In the genomic region with DNA sequence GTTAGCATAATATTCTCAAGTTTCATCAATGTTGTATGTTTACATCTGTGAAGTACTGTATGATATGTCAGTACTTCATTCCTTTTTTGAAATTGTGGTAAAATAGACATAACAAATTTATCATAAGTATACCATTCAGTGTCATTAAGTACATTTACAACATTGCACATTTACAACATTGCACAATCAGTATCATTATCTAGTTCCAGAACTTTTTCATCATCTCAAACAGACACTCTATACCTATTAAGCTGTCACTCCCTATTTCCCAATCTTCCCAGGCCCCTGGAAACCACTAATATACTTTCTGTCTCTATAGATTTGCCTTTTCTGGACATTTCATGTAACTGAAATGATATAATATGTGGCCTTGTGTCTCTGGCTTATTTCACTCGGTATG, we compare ENCODE assay signal across 20 cellular contexts.
A peak's percentile ranks its signal among the peaks of the same experiment; 100 is the strongest.
DNase-seq lines count a peak whose midpoint lies in the region; ATAC-seq, FAIRE-seq and TF ChIP-seq lines count a peak whose summit lies in the region.
"Had no signal": no experiment of that assay in that cellular context is flagged by ENCODE, and none has a peak within 500 bp of the region (broad histone marks: within the 10 kb centered on the region; RNA-seq: fewer than 3 reads in every experiment).

No MANE protein-coding gene starts in this region.

- H3K9me3 Mint-ChIP-seq in type B pancreatic cell, result peaks cover 26% of the 10 kb centered on the region

- H3K27me3 Mint-ChIP-seq in type B pancreatic cell, result no peaks in the 10 kb centered on the region

- no peaks in the 10 kb centered on the region for H3K36me3 Mint-ChIP-seq in type B pancreatic cell
- H3K36me3 Mint-ChIP-seq: CD8-positive, alpha-beta T cell had no signal

- no peak overlapping the region for H3K4me2 ChIP-seq in K562 (ENCODE audit: insufficient read depth, low read length)

- H3K27me3 ChIP-seq in K562 (ENCODE audit: control insufficient read depth in 2 of 2, insufficient read depth in 2 of 2, low read length in 2 of 2) (no peaks in the 10 kb centered on the region), neutrophil (no peaks in the 10 kb centered on the region)
- H3K27me3 ChIP-seq: SJSA1 had no signal

- DNase-seq in SIG-M5 treated with dmso at 0.1 percent for 504 hours (lab: John Stamatoyannopoulos, UW; ENCODE audit: unreplicated experiment), result peak; percentile 76
- no peak for DNase-seq in SIG-M5 (lab: John Stamatoyannopoulos, UW)
- peak; percentile 37 for DNase-seq in NOMO-1 treated with dmso at 0.1 percent for 144 hours (lab: John Stamatoyannopoulos, UW; ENCODE audit: unreplicated experiment)
- DNase-seq in K562 (ENCODE audit: extremely low read depth in 1 of 4, low spot score in 3 of 4), result no peak
- DNase-seq in NCI-H1694 treated with DMSO at 0.1 percent for 48 hours (lab: John Stamatoyannopoulos, UW), result no peak
- DNase-seq in type B pancreatic cell (ENCODE audit: extremely low spot score, unreplicated experiment), result no peak
- DNase-seq: CD8-positive, alpha-beta T cell; DMS79 treated with DMSO at 0.1 percent for 48 hours; Karpas-422; MM.1S; NCI-H1436; NCI-H2029 treated with DMSO at 0.1 percent for 48 hours; NCI-H510A; RPMI8226 had no signal

- H2AFZ ChIP-seq in K562 (ENCODE audit: low read depth, low read length), result peak overlapping the region; percentile 33; the same call in 1 of the 2 replicates

- no peaks in the 10 kb centered on the region for H4K20me1 ChIP-seq in K562 (replicated peaks; ENCODE audit: control insufficient read depth, insufficient read depth, low read length)

- no peaks in the 10 kb centered on the region for H3K4me1 Mint-ChIP-seq in type B pancreatic cell (ENCODE audit: unreplicated experiment)

- no peak for FAIRE-seq in K562 (lab: Jason Lieb, UNC)
- FAIRE-seq: D721Med had no signal

- H3K27ac ChIP-seq in K562 (ENCODE audit: extremely low read depth, low read depth, low read length) (no peak overlapping the region), neutrophil (peak overlapping the region; percentile 91)
- H3K27ac ChIP-seq: 22Rv1, SJSA1 had no signal

- H3K9me3 ChIP-seq in K562 (replicated peaks; ENCODE audit: control insufficient read depth, insufficient read depth, low read depth, low read length) (no peaks in the 10 kb centered on the region), neutrophil (no peaks in the 10 kb centered on the region)
- H3K9me3 ChIP-seq: SJSA1 had no signal

- no peak for ATAC-seq in K562
- ATAC-seq in GM21526 (IDR thresholded peaks at IDR 0.05; ENCODE audit: low FRiP score, unreplicated experiment), result no peak
- ATAC-seq: CD8-positive, alpha-beta T cell had no signal

- in situ Hi-C loops in K562 (cut with MboI), result no loop called here

- H3K9ac ChIP-seq in K562 (ENCODE audit: insufficient read depth in 1 of 2, low read depth in 2 of 2, low read length in 2 of 2), result no peak overlapping the region

- H3K79me2 ChIP-seq in K562 (ENCODE audit: control insufficient read depth, insufficient read depth, low read length), result no peaks in the 10 kb centered on the region

- TF ChIP-seq EP300 in K562 (IDR thresholded peaks at IDR 0.05; ENCODE audit: low read length), result no peak

- TF ChIP-seq RAD21 in K562 (CRISPR knock-in tag; conservative IDR thresholded peaks at IDR 0.05 in 1 of 2, IDR thresholded peaks at IDR 0.05 in 1 of 2), result no peak

- no peak overlapping the region for H3K27ac Mint-ChIP-seq in type B pancreatic cell
- H3K27ac Mint-ChIP-seq: CD8-positive, alpha-beta T cell had no signal

- H3K36me3 ChIP-seq in K562 (ENCODE audit: control insufficient read depth, insufficient read depth, low read length) (no peaks in the 10 kb centered on the region), neutrophil (no peaks in the 10 kb centered on the region)
- H3K36me3 ChIP-seq: HAP-1, SJSA1 had no signal

- TF ChIP-seq POLR2A in K562 (conservative IDR thresholded peaks at IDR 0.05), result no peak

- intact Hi-C loops in K562 (cut with micrococcal nuclease), result no loop called here

- TF ChIP-seq CTCF in K562 (IDR thresholded peaks at IDR 0.05 in 2 of 3, conservative IDR thresholded peaks at IDR 0.05 in 1 of 3; ENCODE audit: insufficient read depth in 2 of 3, low read depth in 1 of 3, low read length in 3 of 3), result no peak
- TF ChIP-seq CTCF in neutrophil (IDR thresholded peaks at IDR 0.05), result no peak
- TF ChIP-seq CTCF in type B pancreatic cell (conservative IDR thresholded peaks at IDR 0.05), result no peak

- CTCF ChIA-PET in K562 (lab: Yijun Ruan, JAX; ENCODE audit: low intra/inter-chr PET ratio), result no interaction called here

- H3K4me1 ChIP-seq in K562 (replicated peaks in 1 of 2; ENCODE audit: control insufficient read depth in 2 of 2, insufficient read depth in 2 of 2, low read length in 2 of 2) (no peaks in the 10 kb centered on the region), neutrophil (ENCODE audit: control insufficient read depth in 1 of 2, insufficient read depth in 1 of 2, low read depth in 1 of 2, low read length in 1 of 2) (peaks cover 60 to 62% of the 10 kb centered on the region in 2 experiments)
- H3K4me1 ChIP-seq: HAP-1, SJSA1 had no signal

- H3K4me3 ChIP-seq in K562, result no peak overlapping the region
- no peak overlapping the region for H3K4me3 ChIP-seq in neutrophil (ENCODE audit: low read depth in 1 of 2, low read length in 1 of 2)
- H3K4me3 ChIP-seq: HAP-1, SJSA1 had no signal

- POLR2A ChIA-PET in K562 (lab: Yijun Ruan, JAX), result interaction anchor here (0.6 kb wide), 1 partner anchor 24 kb away, joined by 3 read pairs; no protein-coding TSS in a partner anchor

- H3K4me3 Mint-ChIP-seq in type B pancreatic cell, result no peak overlapping the region
- H3K4me3 Mint-ChIP-seq: CD8-positive, alpha-beta T cell had no signal

- WGBS in K562 (ENCODE audit: insufficient coverage, low coverage, missing lambda C conversion rate), result 47% methylated on average over 1 of the region's 1 CpG

- no TSS peak for BruUV-seq in K562 (replicated peaks; lab: Mats Ljungman, UMichigan)

- H3K9me1 ChIP-seq in K562 (ENCODE audit: control insufficient read depth, insufficient read depth, low read length), result no peaks in the 10 kb centered on the region

TF ChIP-seq in K562, 482 proteins besides CTCF, POLR2A, EP300 and RAD21:
- TF ChIP-seq CEBPG (CRISPR knock-in tag; IDR thresholded peaks at IDR 0.05) (no peak), CEBPG (tag; conservative IDR thresholded peaks at IDR 0.05 in 1 of 2, IDR thresholded peaks at IDR 0.05 in 1 of 2) (peak; percentile 61 to 78), SETDB1 (IDR thresholded peaks at IDR 0.05; ENCODE audit: low read length) (no peak), CXXC5 (CRISPR knock-in tag; IDR thresholded peaks at IDR 0.05) (no peak), NRF1 (conservative IDR thresholded peaks at IDR 0.05 in 1 of 2, IDR thresholded peaks at IDR 0.05 in 1 of 2) (no peak), CEBPB (tag; IDR thresholded peaks at IDR 0.05) (peak; percentile 94)

Comparison
In these comparisons a context has a peak if more than half of its experiments do, and no peak if none do; other contexts are left out.
1. DNase-seq: peak in SIG-M5 treated with dmso at 0.1 percent for 504 hours (single experiment) and NOMO-1 treated with dmso at 0.1 percent for 144 hours (single experiment); none in SIG-M5 (single experiment), K562 (0 of 4), NCI-H1694 treated with DMSO at 0.1 percent for 48 hours (single experiment) and type B pancreatic cell (single experiment).